8 cellular contexts compared by ENCODE assay signal in genomic region chr12:43835264-43835655, GRCh38. TPM values are rescaled to one million over a fixed set of nuclear protein-coding genes. Genes with fewer than 3 reads are reported as not detected.
A peak's percentile ranks its signal among the peaks of the same experiment; 100 is the strongest.
DNase-seq lines count a peak whose midpoint lies in the region; FAIRE-seq and TF ChIP-seq lines count a peak whose summit lies in the region.

No MANE protein-coding gene starts in this region.

- no peak for FAIRE-seq in endothelial cell of umbilical vein (lab: Jason Lieb, UNC)

- TF ChIP-seq POLR2A in endothelial cell of umbilical vein (IDR thresholded peaks at IDR 0.05; ENCODE audit: low read depth, low read length), result no peak

- H3K9ac ChIP-seq in endothelial cell of umbilical vein (replicated peaks; ENCODE audit: extremely low read depth, insufficient read depth, low read length), result peak overlapping the region; percentile 76

- dilution Hi-C loops in endothelial cell of umbilical vein (cut with MboI; ENCODE audit: extremely low pct_ligation_motif_present, low sequenced_read_pairs), result no loop called here

- no peaks in the 10 kb centered on the region for H3K9me3 ChIP-seq in HAP-1
- H3K9me3 ChIP-seq in PC-9 (ENCODE audit: insufficient read depth, low read depth), result no peaks in the 10 kb centered on the region
- H3K9me3 ChIP-seq in endothelial cell of umbilical vein (replicated peaks; ENCODE audit: control insufficient read depth, insufficient read depth, low read length), result no peaks in the 10 kb centered on the region

- H3K4me3 Mint-ChIP-seq in nephron progenitor cell, result peak overlapping the region; percentile 85

- H3K4me1 ChIP-seq in HAP-1 (peaks cover 4% of the 10 kb centered on the region; the same call in 1 of the 2 replicates), PC-9 (replicated peaks; ENCODE audit: insufficient read depth) (0 out of 2 replicates have a peak, but pooled peaks cover 6% of the 10 kb centered on the region), endothelial cell of umbilical vein (ENCODE audit: control insufficient read depth, extremely low read depth, insufficient read depth, low read length) (no peaks in the 10 kb centered on the region)

- H3K9me1 ChIP-seq in endothelial cell of umbilical vein (replicated peaks; ENCODE audit: control insufficient read depth, extremely low read depth, insufficient read depth, low read length), result no peaks in the 10 kb centered on the region

- no peaks in the 10 kb centered on the region for H3K79me2 ChIP-seq in PC-9 (ENCODE audit: low read depth)
- H3K79me2 ChIP-seq in endothelial cell of umbilical vein (ENCODE audit: control insufficient read depth, insufficient read depth, low read length), result no peaks in the 10 kb centered on the region

- H2AFZ ChIP-seq in PC-9 (peak overlapping the region; percentile 91), endothelial cell of umbilical vein (ENCODE audit: low read depth, low read length) (peak overlapping the region; percentile 99)

- TF ChIP-seq CTCF in PC-9 (conservative IDR thresholded peaks at IDR 0.05) (no peak), endothelial cell of umbilical vein (IDR thresholded peaks at IDR 0.05; ENCODE audit: extremely low read depth in 1 of 2, insufficient read depth in 1 of 2, low read depth in 1 of 2, low read length in 2 of 2) (no peak), nephron progenitor cell (IDR thresholded peaks at IDR 0.05) (no peak)

- intact Hi-C loops in PC-9 (cut with micrococcal nuclease; ENCODE audit: unreplicated experiment) (no loop called here), endothelial cell of umbilical vein (cut with micrococcal nuclease) (no loop called here)

- peak; percentile 25 for DNase-seq in G401 (ENCODE audit: low spot score)
- no peak for DNase-seq in HAP-1 (ENCODE audit: low spot score in 2 of 2)
- DNase-seq in PC-9, result no peak
- DNase-seq in endothelial cell of umbilical vein (ENCODE audit: low read depth, low spot score), result no peak
- no peak for DNase-seq in nephron progenitor cell
- no peak for DNase-seq in NCI-H2107 treated with DMSO at 0.1 percent for 48 hours (lab: John Stamatoyannopoulos, UW; ENCODE audit: unreplicated experiment)
- no peak for DNase-seq in NCI-H524 (lab: John Stamatoyannopoulos, UW)
- DNase-seq in COLO668 (lab: John Stamatoyannopoulos, UW; ENCODE audit: unreplicated experiment), result no peak

- H3K27ac ChIP-seq in PC-9 (no peak overlapping the region), endothelial cell of umbilical vein (ENCODE audit: insufficient read depth, low read depth, low read length) (no peak overlapping the region)

- CTCF ChIA-PET in PC-9 (lab: Charles Lee), result interaction anchor here (0.7 kb wide), 1 partner anchor 333 kb away, joined by 4 read pairs; no protein-coding TSS in a partner anchor
- CTCF ChIA-PET in endothelial cell of umbilical vein (lab: Charles Lee), result interaction anchor here (1.0 to 1.1 kb wide), 3 partner anchors 18 to 30 kb away, joined by 3 to 6 read pairs (median 3); partner anchors contain the start of gene TWF1

- H3K27me3 Mint-ChIP-seq in nephron progenitor cell (ENCODE audit: low read depth, poor library complexity), result peaks cover 30% of the 10 kb centered on the region

- BruUV-seq in PC-9 (replicated peaks; lab: Mats Ljungman, UMichigan) (no TSS peak), endothelial cell of umbilical vein (replicated peaks; lab: Mats Ljungman, UMichigan) (no TSS peak)

- H3F3A ChIP-seq in PC-9 (ENCODE audit: insufficient read depth, low read depth), result no peaks in the 10 kb centered on the region; the same call in 1 of the 2 replicates

- no peak overlapping the region for H3K27ac Mint-ChIP-seq in nephron progenitor cell

- no peaks in the 10 kb centered on the region for H3K27me3 ChIP-seq in HAP-1 (ENCODE audit: low read depth)
- no peaks in the 10 kb centered on the region for H3K27me3 ChIP-seq in PC-9 (ENCODE audit: insufficient read depth, low read depth)
- peaks cover 0 to 7% of the 10 kb centered on the region in 2 experiments for H3K27me3 ChIP-seq in endothelial cell of umbilical vein (ENCODE audit: control insufficient read depth in 2 of 2, insufficient read depth in 2 of 2, low read length in 2 of 2)

- peak overlapping the region; percentile 45 for H3K4me3 ChIP-seq in HAP-1
- peak overlapping the region; percentile 80 for H3K4me3 ChIP-seq in PC-9
- H3K4me3 ChIP-seq in endothelial cell of umbilical vein (replicated peaks in 1 of 3; ENCODE audit: insufficient read depth in 1 of 3, low read depth in 1 of 3, low read length in 3 of 3), result peak overlapping the region; percentile 63 to 76 (median 73)

- no peaks in the 10 kb centered on the region for H3K36me3 Mint-ChIP-seq in nephron progenitor cell (ENCODE audit: low read depth)

- H4K20me1 ChIP-seq in PC-9 (ENCODE audit: insufficient read depth), result no peaks in the 10 kb centered on the region
- H4K20me1 ChIP-seq in endothelial cell of umbilical vein (replicated peaks; ENCODE audit: control insufficient read depth, extremely low read depth, insufficient read depth, low read length), result no peaks in the 10 kb centered on the region

- in situ Hi-C loops in G401 (cut with HindIII; ENCODE audit: low sequenced_read_pairs), result no loop called here
- in situ Hi-C loops in HAP-1 (cut with MboI; ENCODE audit: low sequenced_read_pairs), result no loop called here

- peak overlapping the region; percentile 83 for H3K4me2 ChIP-seq in PC-9
- H3K4me2 ChIP-seq in endothelial cell of umbilical vein (ENCODE audit: insufficient read depth, low read length), result peak overlapping the region; percentile 86

- H3K4me1 Mint-ChIP-seq in nephron progenitor cell, result peaks cover 14% of the 10 kb centered on the region

- no peaks in the 10 kb centered on the region for H3K9me2 ChIP-seq in PC-9 (ENCODE audit: insufficient read depth)

- no peaks in the 10 kb centered on the region for H3K9me3 Mint-ChIP-seq in nephron progenitor cell

- POLR2A ChIA-PET in PC-9 (lab: Charles Lee; ENCODE audit: unreplicated experiment), result interaction anchor here (0.5 to 0.7 kb wide), 2 partner anchors 30 to 34 kb away, joined by 3 to 4 read pairs; no protein-coding TSS in a partner anchor
- POLR2A ChIA-PET in endothelial cell of umbilical vein (lab: Charles Lee), result no interaction called here

- H3K36me3 ChIP-seq in HAP-1 (replicated peaks) (no peaks in the 10 kb centered on the region), PC-9 (ENCODE audit: low read depth) (no peaks in the 10 kb centered on the region), endothelial cell of umbilical vein (ENCODE audit: control insufficient read depth in 2 of 2, extremely low read depth in 1 of 2, insufficient read depth in 2 of 2, low read length in 2 of 2) (no peaks in the 10 kb centered on the region)

TF ChIP-seq in endothelial cell of umbilical vein, 7 proteins besides CTCF, POLR2A, EP300 and RAD21:
- TF ChIP-seq GATA2 (IDR thresholded peaks at IDR 0.05; ENCODE audit: insufficient read depth, insufficient read length, low read depth, low read length) (no peak), JUN (IDR thresholded peaks at IDR 0.05; ENCODE audit: borderline replicate concordance, insufficient read depth, insufficient read length, low read depth) (no peak), MAX (IDR thresholded peaks at IDR 0.05; ENCODE audit: insufficient read depth, insufficient read length) (no peak), POLR2AphosphoS5 (IDR thresholded peaks at IDR 0.05; ENCODE audit: insufficient read depth, low read depth, low read length) (no peak), EZH2 (IDR thresholded peaks at IDR 0.05; ENCODE audit: borderline replicate concordance, low read depth, low read length, severe bottlenecking) (no peak), FOS (IDR thresholded peaks at IDR 0.05; ENCODE audit: borderline replicate concordance, insufficient read depth, low read length) (no peak), MYC (IDR thresholded peaks at IDR 0.05; ENCODE audit: low read depth, low read length) (no peak)

RNA-seq across cellular contexts. Expression of gene TMEM117, which starts 0.6 kb away (rescaled TPM):
- total RNA-seq in G401 (2014; rRNA removed; shearing (Covaris generic)), result 5.2 and 6.2 TPM in 2 replicates
- total RNA-seq in PC-9 (2021), result 2.0 and 3.2 TPM in 2 replicates
- total RNA-seq in endothelial cell of umbilical vein, result 2.7 and 3.8 TPM in 2 replicates
- polyA plus RNA-seq in endothelial cell of umbilical vein, result 1.1 and 1.2 TPM in 2 replicates
- polyA plus RNA-seq in endothelial cell of umbilical vein (2011; cell fraction: cytosol; rRNA removed), result 0.90 and 1.1 TPM in 2 replicates
- 0.88 and 1.2 TPM in 2 replicates for polyA plus RNA-seq in endothelial cell of umbilical vein (2011; cell fraction: nucleus; rRNA removed)
- polyA plus RNA-seq in endothelial cell of umbilical vein (2012), result 0.79 and 0.95 TPM in 2 replicates
- 2.7 and 3.6 TPM in 2 replicates for polyA minus RNA-seq in endothelial cell of umbilical vein
- polyA minus RNA-seq in endothelial cell of umbilical vein (2011; cell fraction: cytosol; rRNA and poly(A)+ RNA removed), result 3.0 TPM
- polyA minus RNA-seq in endothelial cell of umbilical vein (2011; cell fraction: nucleus; rRNA and poly(A)+ RNA removed), result 3.1 and 4.0 TPM in 2 replicates

RNA-seq across cellular contexts. Expression of gene TWF1, which starts 29.1 kb away (rescaled TPM):
- 116 and 173 TPM in 2 replicates for total RNA-seq in G401 (2014; rRNA removed; shearing (Covaris generic))
- total RNA-seq in PC-9 (2021), result 54.5 and 85.9 TPM in 2 replicates
- 75.5 and 75.9 TPM in 2 replicates for total RNA-seq in endothelial cell of umbilical vein
- 17.1 and 23.8 TPM in 2 replicates for polyA plus RNA-seq in endothelial cell of umbilical vein
- 35.9 and 37.8 TPM in 2 replicates for polyA plus RNA-seq in endothelial cell of umbilical vein (2011; cell fraction: cytosol; rRNA removed)
- 23.5 and 27.0 TPM in 2 replicates for polyA plus RNA-seq in endothelial cell of umbilical vein (2011; cell fraction: nucleus; rRNA removed)
- polyA plus RNA-seq in endothelial cell of umbilical vein (2012), result 49.9 and 79.7 TPM in 2 replicates
- 19.1 and 49.0 TPM in 2 replicates for polyA minus RNA-seq in endothelial cell of umbilical vein
- polyA minus RNA-seq in endothelial cell of umbilical vein (2011; cell fraction: cytosol; rRNA and poly(A)+ RNA removed), result 67.3 TPM
- polyA minus RNA-seq in endothelial cell of umbilical vein (2011; cell fraction: nucleus; rRNA and poly(A)+ RNA removed), result 16.5 and 33.5 TPM in 2 replicates
